11 cellular contexts compared by ENCODE assay signal in the genomic region with DNA sequence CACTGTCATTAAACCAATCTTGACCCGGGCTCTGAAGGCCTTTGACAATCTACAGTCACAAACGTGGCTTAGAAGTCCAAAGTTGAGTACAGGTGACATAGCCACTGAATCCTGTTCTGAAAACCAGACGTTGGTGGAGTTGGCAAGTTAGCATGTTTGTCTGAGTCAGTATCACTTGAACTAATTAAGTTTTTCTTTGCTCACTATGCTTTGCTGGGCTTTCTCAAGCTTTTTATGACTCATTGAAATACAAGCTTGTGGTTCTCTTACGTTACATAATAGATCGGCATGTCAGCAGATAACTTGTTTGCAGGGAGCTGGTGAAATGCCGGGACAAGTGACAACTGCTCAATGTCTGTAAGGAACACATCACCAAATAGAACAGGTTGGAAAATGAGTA. TPM values are rescaled to one million over a fixed set of nuclear protein-coding genes. Genes with fewer than 3 reads are reported as not detected.
DNase-seq lines count a peak whose midpoint lies in the region; ATAC-seq and TF ChIP-seq lines count a peak whose summit lies in the region.
"Had no signal": no experiment of that assay in that cellular context is flagged by ENCODE, and none has a peak within 500 bp of the region (broad histone marks: within the 10 kb centered on the region; RNA-seq: fewer than 3 reads in every experiment).

No MANE protein-coding gene starts in this region.

- no peak overlapping the region for H3K4me3 ChIP-seq in fibroblast of lung (replicated peaks in 1 of 4; ENCODE audit: control extremely low read depth in 1 of 4, insufficient read depth in 1 of 4, low read depth in 3 of 4, low read length in 4 of 4)
- no peak overlapping the region for H3K4me3 ChIP-seq in CD8-positive, alpha-beta T cell (ENCODE audit: low read depth, low read length)

- no peak overlapping the region; the same call in 1 of the 2 replicates for H3K27ac Mint-ChIP-seq in HFFc6
- H3K27ac Mint-ChIP-seq in CD8-positive, alpha-beta T cell: no peak overlapping the region
- H3K27ac Mint-ChIP-seq: dendritic cell treated with granulocyte-macrophage colony-stimulating factor and Interleukin-4, amounts not matched to agents 40 ng/mL and 50 ng/mL, for 4 days had no signal

- peak; percentile 81 for DNase-seq in HFFc6
- DNase-seq in RWPE1 (ENCODE audit: low spot score): peak; percentile 74
- DNase-seq in fibroblast of lung (ENCODE audit: low read depth in 2 of 2): peak; percentile 91 to 98
- peak; percentile 87 for DNase-seq in stromal cell of bone marrow (ENCODE audit: low read depth)
- DNase-seq in DMS79 treated with DMSO at 0.1 percent for 48 hours (lab: John Stamatoyannopoulos, UW): no peak
- no peak for DNase-seq in pons (ENCODE audit: low spot score)
- no peak for DNase-seq in CD8-positive, alpha-beta T cell
- DNase-seq: NCI-H1930 had no signal

- intact Hi-C loops in CD8-positive, alpha-beta T cell (cut with DNase I, micrococcal nuclease): no loop called here

- H4K20me1 ChIP-seq in fibroblast of lung (ENCODE audit: control insufficient read depth, extremely low read depth, insufficient read depth, low read length): no peaks in the 10 kb centered on the region

- TF ChIP-seq CTCF in HFFc6 (IDR thresholded peaks at IDR 0.05): no peak
- no peak for TF ChIP-seq CTCF in RWPE1 (conservative IDR thresholded peaks at IDR 0.05; ENCODE audit: low read depth)
- no peak for TF ChIP-seq CTCF in fibroblast of lung (conservative IDR thresholded peaks at IDR 0.05 in 1 of 2, IDR thresholded peaks at IDR 0.05 in 1 of 2; ENCODE audit: low read depth in 1 of 2, low read length in 2 of 2)
- TF ChIP-seq CTCF in CD8-positive, alpha-beta T cell (IDR thresholded peaks at IDR 0.05): no peak

- no peak for ATAC-seq in GM19035 (IDR thresholded peaks at IDR 0.05; ENCODE audit: unreplicated experiment)
- no peak for ATAC-seq in CD8-positive, alpha-beta T cell
- ATAC-seq: sciatic nerve had no signal

- H3K4me2 ChIP-seq in fibroblast of lung (ENCODE audit: extremely low read depth, insufficient read depth, low read length): no peak overlapping the region

- no peaks in the 10 kb centered on the region for H3K9me3 Mint-ChIP-seq in HFFc6
- H3K9me3 Mint-ChIP-seq in CD8-positive, alpha-beta T cell: no peaks in the 10 kb centered on the region
- H3K9me3 Mint-ChIP-seq: dendritic cell treated with granulocyte-macrophage colony-stimulating factor and Interleukin-4, amounts not matched to agents 40 ng/mL and 50 ng/mL, for 4 days had no signal

- peaks cover 2% of the 10 kb centered on the region for H3K27me3 Mint-ChIP-seq in HFFc6 (ENCODE audit: insufficient read depth)
- no peaks in the 10 kb centered on the region for H3K27me3 Mint-ChIP-seq in CD8-positive, alpha-beta T cell (ENCODE audit: low read depth)
- H3K27me3 Mint-ChIP-seq: dendritic cell treated with granulocyte-macrophage colony-stimulating factor and Interleukin-4, amounts not matched to agents 40 ng/mL and 50 ng/mL, for 4 days had no signal

- no peaks in the 10 kb centered on the region for H3K27me3 ChIP-seq in fibroblast of lung (ENCODE audit: control insufficient read depth, insufficient read depth, low read length)
- H3K27me3 ChIP-seq in CD8-positive, alpha-beta T cell (ENCODE audit: insufficient read depth, low read length): no peaks in the 10 kb centered on the region

- H3K36me3 Mint-ChIP-seq in HFFc6 (ENCODE audit: low read depth): no peaks in the 10 kb centered on the region
- H3K36me3 Mint-ChIP-seq in CD8-positive, alpha-beta T cell: no peaks in the 10 kb centered on the region

- no peaks in the 10 kb centered on the region for H3K9me3 ChIP-seq in fibroblast of lung (ENCODE audit: control insufficient read depth, insufficient read depth, low read depth, low read length)
- H3K9me3 ChIP-seq in CD8-positive, alpha-beta T cell (ENCODE audit: low read length): no peaks in the 10 kb centered on the region

- no peak overlapping the region for H3K4me3 Mint-ChIP-seq in HFFc6
- H3K4me3 Mint-ChIP-seq in CD8-positive, alpha-beta T cell: no peak overlapping the region
- H3K4me3 Mint-ChIP-seq: dendritic cell treated with granulocyte-macrophage colony-stimulating factor and Interleukin-4, amounts not matched to agents 40 ng/mL and 50 ng/mL, for 4 days had no signal

- H3K4me1 Mint-ChIP-seq in HFFc6 (ENCODE audit: low read depth): peaks cover 13% of the 10 kb centered on the region
- H3K4me1 Mint-ChIP-seq in CD8-positive, alpha-beta T cell (ENCODE audit: low read depth): no peaks in the 10 kb centered on the region

- no peaks in the 10 kb centered on the region for H3K36me3 ChIP-seq in fibroblast of lung (ENCODE audit: control insufficient read depth, insufficient read depth, low read length)
- H3K36me3 ChIP-seq in CD8-positive, alpha-beta T cell (ENCODE audit: insufficient read depth, low read length): no peaks in the 10 kb centered on the region

- no peak overlapping the region for H3K9ac ChIP-seq in fibroblast of lung (ENCODE audit: insufficient read depth, low read length)

- H2AFZ ChIP-seq in fibroblast of lung (ENCODE audit: low read length): no peak overlapping the region

- no peaks in the 10 kb centered on the region for H3K79me2 ChIP-seq in fibroblast of lung (ENCODE audit: control insufficient read depth, insufficient read depth, low read length)

- POLR2A ChIA-PET in RWPE1 (lab: Yijun Ruan, JAX; ENCODE audit: low non-redundant PET): no interaction called here
- POLR2A ChIA-PET in CD8-positive, alpha-beta T cell (lab: Charles Lee): no interaction called here

- H3K27ac ChIP-seq in RWPE1 (peak overlapping the region; percentile 30; the same call in 1 of the 2 replicates), fibroblast of lung (ENCODE audit: insufficient read depth, low read length) (no peak overlapping the region)
- no peak overlapping the region for H3K27ac ChIP-seq in CD8-positive, alpha-beta T cell (ENCODE audit: low read depth, low read length)

- CTCF ChIA-PET in RWPE1 (lab: Yijun Ruan, JAX): no interaction called here
- CTCF ChIA-PET in CD8-positive, alpha-beta T cell (lab: Charles Lee): no interaction called here

- H3K4me1 ChIP-seq in fibroblast of lung (ENCODE audit: control insufficient read depth, extremely low read depth, insufficient read depth, low read length): no peaks in the 10 kb centered on the region
- no peaks in the 10 kb centered on the region for H3K4me1 ChIP-seq in CD8-positive, alpha-beta T cell (ENCODE audit: insufficient read depth, low read length)

RNA-seq across cellular contexts. Expression of gene ARL5B, which starts 53.8 kb away (rescaled TPM):
- total RNA-seq in HFFc6 (2021; fragmentation: NEBNext Ultra II Directional; extraction: Animal tissue kit (Norgen Biotek cat#: 25700)): 1 to 10 TPM; 6.9 to 9.0 (median 8.7) TPM
- total RNA-seq in fibroblast of lung: 8.8 and 12.1 TPM in 2 replicates
- 6.6 and 8.7 TPM in 2 replicates for polyA plus RNA-seq in fibroblast of lung
- 3.9 and 5.4 TPM in 2 replicates for polyA plus RNA-seq in fibroblast of lung (2012)
- 0.31 and 0.56 TPM in 2 replicates for polyA minus RNA-seq in fibroblast of lung (ENCODE audit: low replicate concordance)
- total RNA-seq in CD8-positive, alpha-beta T cell: 10 to 100 TPM; 12.2 to 12.4 TPM

Comparison
In these comparisons a context has a peak if more than half of its experiments do, and no peak if none do; other contexts are left out.
1. DNase-seq: peak in HFFc6 (single experiment), RWPE1 (single experiment), fibroblast of lung (2 of 2) and stromal cell of bone marrow (single experiment); none in DMS79 treated with DMSO at 0.1 percent for 48 hours (single experiment), pons (single experiment) and CD8-positive, alpha-beta T cell (0 of 7).